In the genomic region with DNA sequence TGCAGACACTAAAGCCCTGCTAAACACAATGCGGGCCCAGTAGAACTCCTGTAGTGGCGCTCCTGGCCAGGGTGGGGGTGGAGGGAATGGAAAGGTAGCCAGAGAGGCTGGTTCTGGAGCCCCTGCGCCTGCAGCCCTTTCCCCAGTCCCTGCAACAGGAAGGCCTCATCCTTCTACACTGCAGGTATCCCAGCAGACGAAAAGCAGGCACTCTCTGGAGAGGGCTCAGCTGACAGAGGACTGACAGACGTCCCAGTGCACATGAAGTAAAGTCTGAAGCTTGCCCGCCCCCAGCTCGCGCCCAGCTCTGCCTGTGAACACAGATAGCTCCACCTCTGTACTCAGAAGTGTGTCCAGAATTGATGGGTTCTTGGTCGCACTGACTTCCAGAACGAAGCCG, we compare ENCODE assay signal across 34 cellular contexts.
"Had no signal": no experiment of that assay in that cellular context is flagged by ENCODE, and none has a peak within 500 bp of the region (broad histone marks: within the 10 kb centered on the region; RNA-seq: fewer than 3 reads in every experiment).

No MANE protein-coding gene starts in this region.

- ATAC-seq: activated CD4-positive, alpha-beta T cell treated with anti-CD3 and anti-CD28 coated beads for 36 hours; activated CD8-positive, alpha-beta memory T cell treated with anti-CD3 and anti-CD28 coated beads, Interleukin-2, amount 10 ng/mL, durations not matched to agents 7 days and 5 days; activated CD8-positive, alpha-beta T cell treated with anti-CD3 and anti-CD28 coated beads, Interleukin-2, amount 10 ng/mL, durations not matched to agents 7 days and 5 days; activated naive CD8-positive, alpha-beta T cell treated with anti-CD3 and anti-CD28 coated beads, Interleukin-2, amount 50 U/mL, for 24 hours; effector memory CD8-positive, alpha-beta T cell; foreskin keratinocyte; gastrocnemius medialis; heart left ventricle had no signal

- H3K4me1 ChIP-seq: adrenal gland, ascending aorta, breast epithelium, esophagus muscularis mucosa, foreskin keratinocyte, gastrocnemius medialis, heart left ventricle had no signal

- H3K4me1 Mint-ChIP-seq: activated CD4-positive, alpha-beta T cell treated with anti-CD3 and anti-CD28 coated beads for 36 hours; activated CD4-positive, alpha-beta T cell treated with anti-CD3 and anti-CD28 coated beads, Interleukin-2, amount 10 ng/mL, durations not matched to agents 24 days and 14 days; activated CD8-positive, alpha-beta memory T cell treated with anti-CD3 and anti-CD28 coated beads, Interleukin-2, amount 10 ng/mL, durations not matched to agents 7 days and 5 days; activated naive CD4-positive, alpha-beta T cell treated with anti-CD3 and anti-CD28 coated beads, Interleukin-2, amount 50 U/mL, for 24 hours; activated naive CD8-positive, alpha-beta T cell treated with anti-CD3 and anti-CD28 coated beads for 36 hours; activated naive CD8-positive, alpha-beta T cell treated with anti-CD3 and anti-CD28 coated beads, Interleukin-2, amount 50 U/mL, for 24 hours; central memory CD8-positive, alpha-beta T cell had no signal

- H3K4me3 ChIP-seq: adrenal gland, ascending aorta, breast epithelium, coronary artery, esophagus muscularis mucosa, gastrocnemius medialis, heart left ventricle had no signal

- H3K4me3 Mint-ChIP-seq: activated CD4-positive, alpha-beta memory T cell treated with anti-CD3 and anti-CD28 coated beads for 36 hours; activated CD4-positive, alpha-beta T cell treated with anti-CD3 and anti-CD28 coated beads for 36 hours; activated CD4-positive, alpha-beta T cell treated with anti-CD3 and anti-CD28 coated beads, Interleukin-2, amount 10 ng/mL, durations not matched to agents 24 days and 14 days; activated CD8-positive, alpha-beta memory T cell treated with anti-CD3 and anti-CD28 coated beads, Interleukin-2, amount 10 ng/mL, durations not matched to agents 7 days and 5 days; activated CD8-positive, alpha-beta T cell treated with anti-CD3 and anti-CD28 coated beads, Interleukin-2, amount 10 ng/mL, durations not matched to agents 7 days and 5 days; activated naive CD4-positive, alpha-beta T cell treated with anti-CD3 and anti-CD28 coated beads for 36 hours; activated naive CD4-positive, alpha-beta T cell treated with anti-CD3 and anti-CD28 coated beads, Interleukin-2, amount 50 U/mL, for 24 hours; activated naive CD8-positive, alpha-beta T cell treated with anti-CD3 and anti-CD28 coated beads for 36 hours; activated naive CD8-positive, alpha-beta T cell treated with anti-CD3 and anti-CD28 coated beads, Interleukin-2, amount 50 U/mL, for 24 hours; activated T-helper 1 cell treated with anti-CD3 and anti-CD28 coated beads, Interleukin-12 subunit alpha, Interleukin-12 subunit beta, Interleukin-2, Interleukin-4 antibody, amounts not matched to agents 30 ng/mL and 10 ng/mL and 1 ng/mL, durations not matched to agents 14 hours and 24 hours and 36 hours; brain; central memory CD8-positive, alpha-beta T cell; effector memory CD8-positive, alpha-beta T cell had no signal

- DNase-seq: activated CD4-positive, alpha-beta memory T cell treated with anti-CD3 and anti-CD28 coated beads for 36 hours; activated CD4-positive, alpha-beta T cell treated with anti-CD3 and anti-CD28 coated beads for 36 hours; activated CD4-positive, alpha-beta T cell treated with anti-CD3 and anti-CD28 coated beads, Interleukin-2, amount 10 ng/mL, durations not matched to agents 24 days and 14 days; activated CD4-positive, CD25-positive, alpha-beta regulatory T cell; activated CD4-positive, CD25-positive, alpha-beta regulatory T cell treated with anti-CD3 and anti-CD28 coated beads, Interleukin-2, amount 50 U/mL, for 72 hours; activated CD8-positive, alpha-beta memory T cell treated with anti-CD3 and anti-CD28 coated beads, Interleukin-2, amount 10 ng/mL, durations not matched to agents 7 days and 5 days; activated CD8-positive, alpha-beta memory T cell treated with anti-CD3 and anti-CD28 coated beads, Interleukin-2, amount 50 U/mL, for 4 hours; activated CD8-positive, alpha-beta T cell treated with anti-CD3 and anti-CD28 coated beads, Interleukin-2, amount 10 ng/mL, durations not matched to agents 7 days and 5 days; activated effector memory CD4-positive, alpha-beta T cell treated with anti-CD3 and anti-CD28 coated beads, Interleukin-2, amount 50 U/mL, for 16 hours; activated naive CD4-positive, alpha-beta T cell treated with anti-CD3 and anti-CD28 coated beads for 36 hours; activated naive CD8-positive, alpha-beta T cell treated with anti-CD3 and anti-CD28 coated beads for 36 hours; activated naive CD8-positive, alpha-beta T cell treated with anti-CD3 and anti-CD28 coated beads, Interleukin-2, amount 50 U/mL, for 24 hours; activated T-cell treated with anti-CD3 and anti-CD28 coated beads, Interleukin-2, amount 50 U/mL, for 1 hour; activated T-cell treated with anti-CD3 and anti-CD28 coated beads, Interleukin-2, amount 50 U/mL, for 48 hours; adrenal gland; amygdala; dermis blood vessel endothelial cell; effector CD4-positive, alpha-beta T cell; effector memory CD8-positive, alpha-beta T cell; erythroblast; foreskin keratinocyte; gastrocnemius medialis; glutamatergic neuron; heart left ventricle; T-helper 2 cell had no signal

- H3K9me3 ChIP-seq: adrenal gland, ascending aorta, breast epithelium, esophagus muscularis mucosa, gastrocnemius medialis had no signal

- H3K36me3 ChIP-seq: adrenal gland, ascending aorta, breast epithelium, esophagus muscularis mucosa, gastrocnemius medialis, heart left ventricle had no signal

- H3K27me3 Mint-ChIP-seq: brain had no signal

- H3K27me3 ChIP-seq: adrenal gland, ascending aorta, foreskin keratinocyte, gastrocnemius medialis had no signal

- H3K36me3 Mint-ChIP-seq: activated CD4-positive, alpha-beta memory T cell treated with anti-CD3 and anti-CD28 coated beads for 36 hours; activated CD8-positive, alpha-beta memory T cell treated with anti-CD3 and anti-CD28 coated beads, Interleukin-2, amount 10 ng/mL, durations not matched to agents 7 days and 5 days; activated naive CD4-positive, alpha-beta T cell treated with anti-CD3 and anti-CD28 coated beads, Interleukin-2, amount 50 U/mL, for 24 hours; activated naive CD8-positive, alpha-beta T cell treated with anti-CD3 and anti-CD28 coated beads for 36 hours; brain had no signal

- H3K27ac Mint-ChIP-seq: activated CD4-positive, alpha-beta memory T cell treated with anti-CD3 and anti-CD28 coated beads for 36 hours; activated CD4-positive, alpha-beta T cell treated with anti-CD3 and anti-CD28 coated beads for 36 hours; activated CD4-positive, alpha-beta T cell treated with anti-CD3 and anti-CD28 coated beads, Interleukin-2, amount 10 ng/mL, durations not matched to agents 24 days and 14 days; activated CD8-positive, alpha-beta memory T cell treated with anti-CD3 and anti-CD28 coated beads, Interleukin-2, amount 10 ng/mL, durations not matched to agents 7 days and 5 days; activated CD8-positive, alpha-beta T cell treated with anti-CD3 and anti-CD28 coated beads, Interleukin-2, amount 10 ng/mL, durations not matched to agents 7 days and 5 days; activated naive CD4-positive, alpha-beta T cell treated with anti-CD3 and anti-CD28 coated beads for 36 hours; activated naive CD4-positive, alpha-beta T cell treated with anti-CD3 and anti-CD28 coated beads, Interleukin-2, amount 50 U/mL, for 24 hours; activated naive CD8-positive, alpha-beta T cell treated with anti-CD3 and anti-CD28 coated beads for 36 hours; activated naive CD8-positive, alpha-beta T cell treated with anti-CD3 and anti-CD28 coated beads, Interleukin-2, amount 50 U/mL, for 24 hours; activated T-helper 1 cell treated with anti-CD3 and anti-CD28 coated beads, Interleukin-12 subunit alpha, Interleukin-12 subunit beta, Interleukin-2, Interleukin-4 antibody, amounts not matched to agents 30 ng/mL and 10 ng/mL and 1 ng/mL, durations not matched to agents 14 hours and 24 hours and 36 hours; activated T-helper 2 cell treated with anti-CD3 and anti-CD28 coated beads, Interferon-gamma antibody, Interleukin-2, Interleukin-4, amounts not matched to agents 10 μg/mL and 5 μg/mL and 100 μg/mL, durations not matched to agents 14 hours and 24 hours and 36 hours; brain; effector memory CD8-positive, alpha-beta T cell had no signal

- H3K9me3 Mint-ChIP-seq: activated CD4-positive, alpha-beta memory T cell treated with anti-CD3 and anti-CD28 coated beads for 36 hours; activated CD4-positive, alpha-beta T cell treated with anti-CD3 and anti-CD28 coated beads, Interleukin-2, amount 10 ng/mL, durations not matched to agents 24 days and 14 days; activated naive CD4-positive, alpha-beta T cell treated with anti-CD3 and anti-CD28 coated beads for 36 hours; activated naive CD4-positive, alpha-beta T cell treated with anti-CD3 and anti-CD28 coated beads, Interleukin-2, amount 50 U/mL, for 24 hours; activated naive CD8-positive, alpha-beta T cell treated with anti-CD3 and anti-CD28 coated beads for 36 hours; activated naive CD8-positive, alpha-beta T cell treated with anti-CD3 and anti-CD28 coated beads, Interleukin-2, amount 50 U/mL, for 24 hours; activated T-helper 1 cell treated with anti-CD3 and anti-CD28 coated beads, Interleukin-12 subunit alpha, Interleukin-12 subunit beta, Interleukin-2, Interleukin-4 antibody, amounts not matched to agents 30 ng/mL and 10 ng/mL and 1 ng/mL, durations not matched to agents 14 hours and 24 hours and 36 hours; activated T-helper 2 cell treated with anti-CD3 and anti-CD28 coated beads, Interferon-gamma antibody, Interleukin-2, Interleukin-4, amounts not matched to agents 10 μg/mL and 5 μg/mL and 100 μg/mL, durations not matched to agents 14 hours and 24 hours and 36 hours; central memory CD8-positive, alpha-beta T cell; effector memory CD8-positive, alpha-beta T cell had no signal

- H3K27ac ChIP-seq: adrenal gland, ascending aorta, breast epithelium, coronary artery, esophagus muscularis mucosa, foreskin keratinocyte, gastrocnemius medialis, heart left ventricle had no signal
